Comparison of ENCODE assay signal across 1 cellular context in the genomic region with DNA sequence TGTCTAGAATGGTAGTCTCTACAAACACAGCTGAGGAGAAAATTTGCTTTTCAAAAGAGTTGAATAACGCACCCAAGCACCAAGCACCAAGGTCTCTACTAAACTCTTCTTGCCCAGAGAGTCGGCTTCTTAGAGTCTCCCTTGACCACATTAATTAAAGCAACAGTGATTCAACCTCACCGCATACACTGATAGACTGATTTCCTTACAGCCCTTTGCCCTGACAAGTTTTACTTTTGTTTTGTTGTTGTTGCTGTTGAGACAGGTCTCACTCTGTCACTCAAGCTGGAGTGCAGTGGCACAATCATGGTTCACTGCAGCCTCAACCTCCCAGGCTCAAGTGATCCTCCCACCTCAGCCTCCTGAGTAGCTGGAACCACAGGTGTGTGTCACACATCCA.
A peak's percentile ranks its signal among the peaks of the same experiment; 100 is the strongest.
TF ChIP-seq lines count a peak whose summit lies in the region.

No MANE protein-coding gene starts in this region.

TF ChIP-seq in GM12878, 131 proteins besides CTCF, POLR2A, EP300 and RAD21 (continued from another document):
- TF ChIP-seq, protein P1, sequence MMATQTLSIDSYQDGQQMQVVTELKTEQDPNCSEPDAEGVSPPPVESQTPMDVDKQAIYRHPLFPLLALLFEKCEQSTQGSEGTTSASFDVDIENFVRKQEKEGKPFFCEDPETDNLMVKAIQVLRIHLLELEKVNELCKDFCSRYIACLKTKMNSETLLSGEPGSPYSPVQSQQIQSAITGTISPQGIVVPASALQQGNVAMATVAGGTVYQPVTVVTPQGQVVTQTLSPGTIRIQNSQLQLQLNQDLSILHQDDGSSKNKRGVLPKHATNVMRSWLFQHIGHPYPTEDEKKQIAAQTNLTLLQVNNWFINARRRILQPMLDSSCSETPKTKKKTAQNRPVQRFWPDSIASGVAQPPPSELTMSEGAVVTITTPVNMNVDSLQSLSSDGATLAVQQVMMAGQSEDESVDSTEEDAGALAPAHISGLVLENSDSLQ (IDR thresholded peaks at IDR 0.05): 0 out of 2 replicates have a peak, but pooled peaks have one; percentile 9
